ENCODE assay signal across 13 cellular contexts in the genomic region with DNA sequence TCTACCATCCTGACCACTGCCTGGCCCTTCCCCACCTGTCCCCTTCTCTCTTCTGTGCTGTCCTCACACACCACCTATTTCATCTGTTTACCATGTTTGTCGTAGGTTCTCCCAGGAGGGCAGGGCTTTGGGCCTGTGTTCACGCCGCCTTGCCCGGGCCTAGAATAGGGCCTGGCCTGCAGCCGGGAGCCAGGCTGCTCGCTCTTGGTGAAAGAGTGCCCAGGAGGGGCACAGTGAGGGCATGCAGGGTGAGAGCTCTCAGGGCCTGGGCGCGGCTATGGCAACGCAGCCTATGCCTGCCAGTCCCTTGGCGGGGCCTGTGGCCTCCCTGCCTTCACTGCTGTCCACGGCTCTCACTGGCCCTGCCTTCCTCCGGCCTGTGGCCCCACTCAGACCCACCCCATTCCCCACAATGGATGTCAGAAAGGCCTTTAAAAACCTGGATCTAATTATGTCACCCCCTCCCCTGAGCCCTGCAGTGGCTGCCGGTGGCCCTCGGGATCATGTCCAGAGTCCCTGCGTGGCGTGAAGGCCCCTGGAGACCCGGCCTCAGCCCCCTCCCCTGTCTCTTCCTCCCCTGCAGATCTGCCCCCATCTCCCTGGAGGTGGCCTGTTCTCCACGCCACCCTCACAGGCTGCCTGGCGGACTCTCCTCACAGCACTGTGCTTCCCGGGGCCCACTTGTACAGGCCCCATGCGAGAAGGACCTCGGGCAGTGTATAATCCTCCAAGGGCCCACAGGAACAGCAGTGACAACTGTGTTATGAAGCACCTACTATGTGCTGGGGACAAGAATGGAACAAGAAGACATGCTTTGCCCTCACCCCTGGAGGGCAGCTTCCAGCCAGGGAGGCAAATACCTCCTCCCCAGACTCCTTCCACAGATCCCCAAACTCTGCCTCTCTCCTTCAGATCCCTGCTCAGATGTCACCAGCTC.
"Had no signal": no experiment of that assay in that cellular context is flagged by ENCODE, and none has a peak within 500 bp of the region (broad histone marks: within the 10 kb centered on the region; RNA-seq: fewer than 3 reads in every experiment).

No MANE protein-coding gene starts in this region.

- H3K27ac ChIP-seq: brain microvascular endothelial cell, esophagus muscularis mucosa had no signal

- H3K9me3 Mint-ChIP-seq: activated naive CD4-positive, alpha-beta T cell treated with anti-CD3 and anti-CD28 coated beads for 36 hours had no signal

- H3K4me3 ChIP-seq: dorsolateral prefrontal cortex, esophagus muscularis mucosa had no signal

- H3K4me1 ChIP-seq: esophagus muscularis mucosa had no signal

- H3K27me3 ChIP-seq: dorsolateral prefrontal cortex had no signal

- ATAC-seq: activated T-helper 17 cell treated with anti-CD3 and anti-CD28 coated beads, Interleukin-2, amount 50 U/mL, for 72 hours; right cardiac atrium; stimulated activated memory B cell treated with anti-CD40 and anti-IgM and Interleukin-4, amounts not matched to agents 10 μg/mL and 1 μg/mL and 100 μg/mL, for 72 hours; WTC11 had no signal

- H3K27ac Mint-ChIP-seq: activated naive CD4-positive, alpha-beta T cell treated with anti-CD3 and anti-CD28 coated beads for 36 hours; activated T-helper 17 cell treated with anti-CD3 and anti-CD28 coated beads, Interleukin-2, amount 50 U/mL, for 72 hours; stimulated activated memory B cell treated with anti-CD40 and anti-IgM and Interleukin-4, amounts not matched to agents 10 μg/mL and 1 μg/mL and 100 μg/mL, for 72 hours had no signal

- H3K36me3 ChIP-seq: brain microvascular endothelial cell, esophagus muscularis mucosa had no signal

- H3K4me3 Mint-ChIP-seq: activated naive CD4-positive, alpha-beta T cell treated with anti-CD3 and anti-CD28 coated beads for 36 hours; activated T-helper 17 cell treated with anti-CD3 and anti-CD28 coated beads, Interleukin-2, amount 50 U/mL, for 72 hours; stimulated activated memory B cell treated with anti-CD40 and anti-IgM and Interleukin-4, amounts not matched to agents 10 μg/mL and 1 μg/mL and 100 μg/mL, for 72 hours; WTC11 had no signal

- DNase-seq: activated CD4-positive, alpha-beta T cell treated with anti-CD3 and anti-CD28 coated beads for 48 hours; activated CD8-positive, alpha-beta memory T cell treated with anti-CD3 and anti-CD28 coated beads for 24 hours; activated naive CD4-positive, alpha-beta T cell treated with anti-CD3 and anti-CD28 coated beads for 36 hours; brain microvascular endothelial cell; head of caudate nucleus; midbrain; trophoblast cell had no signal

- H3K9me3 ChIP-seq: esophagus muscularis mucosa had no signal

- H3K27me3 Mint-ChIP-seq: activated T-helper 17 cell treated with anti-CD3 and anti-CD28 coated beads, Interleukin-2, amount 50 U/mL, for 72 hours had no signal

- H3K36me3 Mint-ChIP-seq: stimulated activated memory B cell treated with anti-CD40 and anti-IgM and Interleukin-4, amounts not matched to agents 10 μg/mL and 1 μg/mL and 100 μg/mL, for 72 hours; WTC11 had no signal
